16 cellular contexts compared by ENCODE assay signal in genomic region chr14:35346738-35347322, GRCh38.
"Had no signal": no experiment of that assay in that cellular context is flagged by ENCODE, and none has a peak within 500 bp of the region (broad histone marks: within the 10 kb centered on the region; RNA-seq: fewer than 3 reads in every experiment).

No MANE protein-coding gene starts in this region.

- H3K27ac ChIP-seq: brain microvascular endothelial cell, foreskin keratinocyte, neutrophil, prostate gland, WERI-Rb-1 had no signal

- H3K4me3 ChIP-seq: prostate gland, smooth muscle cell had no signal

- H3K36me3 ChIP-seq: brain microvascular endothelial cell, neutrophil, prostate gland, WERI-Rb-1 had no signal

- DNase-seq: activated CD4-positive, alpha-beta memory T cell treated with anti-CD3 and anti-CD28 coated beads, Interleukin-2, amount 10 ng/mL, durations not matched to agents 7 days and 5 days; activated CD4-positive, alpha-beta T cell treated with anti-CD3 and anti-CD28 coated beads for 36 hours; activated naive CD4-positive, alpha-beta T cell treated with Interleukin-2 at 50 U/mL for 16 hours; activated T-cell treated with anti-CD3 and anti-CD28 coated beads, Interleukin-2, amount 50 U/mL, for 48 hours; anterior cingulate cortex; brain microvascular endothelial cell; effector memory CD4-positive, alpha-beta T cell; foreskin keratinocyte; glutamatergic neuron; kidney glomerular epithelial cell; right cardiac atrium; stimulated activated naive CD8-positive, alpha-beta T cell treated with anti-CD3 and anti-CD28 coated beads, Interleukin-15, Interleukin-2, amounts not matched to agents 100 U/mL and 50 U/mL, for 24 hours; WERI-Rb-1 had no signal

- H3K27me3 ChIP-seq: brain microvascular endothelial cell, foreskin keratinocyte, neutrophil had no signal

- H3K4me2 ChIP-seq: smooth muscle cell had no signal

- H3K9me3 ChIP-seq: neutrophil, prostate gland had no signal
